ENCODE assay signal across 14 cellular contexts in the genomic region with DNA sequence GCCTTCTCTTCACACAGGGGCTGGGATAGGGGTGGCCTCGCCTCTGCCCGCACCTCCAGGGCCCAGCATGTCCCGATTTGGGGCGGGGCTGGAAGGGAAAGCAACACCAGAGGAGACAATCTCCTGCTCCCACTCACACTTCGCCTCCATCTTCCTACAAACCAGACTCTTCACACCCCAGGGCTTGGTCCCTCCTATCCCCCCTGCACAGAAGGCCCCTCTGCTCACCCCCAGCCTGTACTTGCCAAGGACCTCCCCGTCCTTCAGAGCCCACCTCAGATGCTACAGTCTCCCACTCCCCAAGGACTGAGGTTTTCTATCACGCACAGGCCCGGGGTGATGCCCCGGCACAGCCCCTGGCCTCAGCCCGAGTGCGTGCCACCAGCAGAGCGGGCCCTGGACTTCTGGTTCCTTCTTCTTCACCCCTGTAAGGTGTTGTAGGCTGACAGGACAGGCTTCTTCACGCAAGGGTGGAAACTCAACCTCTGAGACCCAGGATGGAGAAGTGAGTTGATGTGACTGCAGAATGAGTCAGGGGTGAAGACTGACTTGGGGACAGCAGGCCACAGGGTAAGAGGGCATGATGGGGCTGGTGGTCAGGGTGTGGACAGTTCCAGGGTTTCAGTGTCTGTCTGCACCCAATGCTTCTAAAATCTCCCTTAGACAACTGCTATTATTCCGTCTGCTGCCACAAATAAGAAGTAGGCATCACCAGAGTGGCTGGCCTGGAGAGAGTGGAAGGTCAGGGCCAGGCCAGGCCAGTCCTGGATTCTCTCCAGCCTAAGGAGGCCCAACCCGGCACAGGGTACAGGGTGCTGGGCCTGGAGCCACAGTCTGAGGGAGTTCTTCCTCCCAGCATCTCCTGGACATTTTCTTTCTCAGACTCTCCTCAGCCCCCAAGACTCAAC. TPM values are rescaled to one million over a fixed set of nuclear protein-coding genes. Genes with fewer than 3 reads are reported as not detected.
DNase-seq lines count a peak whose midpoint lies in the region; ATAC-seq, FAIRE-seq and TF ChIP-seq lines count a peak whose summit lies in the region.
"Had no signal": no experiment of that assay in that cellular context is flagged by ENCODE, and none has a peak within 500 bp of the region (broad histone marks: within the 10 kb centered on the region; RNA-seq: fewer than 3 reads in every experiment).

No MANE protein-coding gene starts in this region.

- no peaks in the 10 kb centered on the region for H3K27me3 ChIP-seq in parathyroid adenoma (ENCODE audit: control insufficient read depth, insufficient read depth, low read length)
- no peaks in the 10 kb centered on the region for H3K27me3 ChIP-seq in brain microvascular endothelial cell (replicated peaks)
- no peaks in the 10 kb centered on the region for H3K27me3 ChIP-seq in pancreas

- H3K79me2 ChIP-seq in parathyroid adenoma, result no peaks in the 10 kb centered on the region

- H3K4me1 ChIP-seq in parathyroid adenoma (no peaks in the 10 kb centered on the region), pancreas (no peaks in the 10 kb centered on the region)

- H3K4me3 ChIP-seq in fibroblast of mammary gland (ENCODE audit: control insufficient read depth, low read depth, low read length), result no peak overlapping the region
- no peak overlapping the region for H3K4me3 ChIP-seq in parathyroid adenoma (ENCODE audit: low read depth, low read length)
- no peak overlapping the region for H3K4me3 ChIP-seq in brain microvascular endothelial cell (ENCODE audit: low read depth, low read length)
- no peak overlapping the region for H3K4me3 ChIP-seq in lower leg skin (ENCODE audit: low read depth, poor library complexity, severe bottlenecking)
- no peak overlapping the region for H3K4me3 ChIP-seq in pancreas

- no peak overlapping the region for H3K9ac ChIP-seq in parathyroid adenoma

- no peaks in the 10 kb centered on the region for H3K9me3 ChIP-seq in KOPT-K1 (ENCODE audit: insufficient read depth, low read length, poor library complexity, severe bottlenecking)
- H3K9me3 ChIP-seq in parathyroid adenoma (ENCODE audit: control insufficient read depth, low read length), result no peaks in the 10 kb centered on the region
- H3K9me3 ChIP-seq in pancreas, result no peaks in the 10 kb centered on the region

- DNase-seq in GM10248 (ENCODE audit: extremely low spot score) (peak; percentile 61), fibroblast of mammary gland (ENCODE audit: low read depth) (peak; percentile 25), brain microvascular endothelial cell (no peak), lower leg skin (ENCODE audit: low spot score in 2 of 2) (no peak), pancreas (no peak)
- DNase-seq: CD4-positive, CD25-positive, alpha-beta regulatory T cell; mammary epithelial cell; retina; Right ventricle myocardium superior; substantia nigra had no signal

- H3K4me2 ChIP-seq in parathyroid adenoma (ENCODE audit: low read length), result no peak overlapping the region

- peaks cover 15% of the 10 kb centered on the region for H3K36me3 ChIP-seq in KOPT-K1 (ENCODE audit: insufficient read depth, low read length)
- H3K36me3 ChIP-seq in parathyroid adenoma (ENCODE audit: control insufficient read depth, insufficient read depth, low read length), result no peaks in the 10 kb centered on the region
- H3K36me3 ChIP-seq in brain microvascular endothelial cell (replicated peaks), result no peaks in the 10 kb centered on the region
- no peaks in the 10 kb centered on the region for H3K36me3 ChIP-seq in pancreas

- no peak for ATAC-seq in pancreas
- ATAC-seq in GM19324 (IDR thresholded peaks at IDR 0.05; ENCODE audit: low FRiP score, unreplicated experiment), result no peak

- peak overlapping the region; percentile 20 for H2AFZ ChIP-seq in parathyroid adenoma

- in situ Hi-C loops in brain microvascular endothelial cell (cut with HindIII; ENCODE audit: low pct_ligation_motif_present, low sequenced_read_pairs), result no loop called here

- WGBS in lower leg skin, 2 donors, result 77 to 82% methylated on average over 15 of the region's 15 CpGs
- 74 to 77% methylated on average over 15 of the region's 15 CpGs for WGBS in pancreas, 2 donors

- no peak for TF ChIP-seq CTCF in GM10248 (IDR thresholded peaks at IDR 0.05; ENCODE audit: control extremely low read depth, extremely low read depth, low read depth, missing control alignments)
- TF ChIP-seq CTCF in fibroblast of mammary gland (conservative IDR thresholded peaks at IDR 0.05; ENCODE audit: control insufficient read depth, insufficient read depth, low read depth, low read length), result no peak
- TF ChIP-seq CTCF in parathyroid adenoma (IDR thresholded peaks at IDR 0.05), result no peak
- no peak for TF ChIP-seq CTCF in brain microvascular endothelial cell (IDR thresholded peaks at IDR 0.05; ENCODE audit: low read depth, low read length, missing control alignments)
- no peak for TF ChIP-seq CTCF in lower leg skin (IDR thresholded peaks at IDR 0.05)
- no peak for TF ChIP-seq CTCF in pancreas (IDR thresholded peaks at IDR 0.05)

- no peak for TF ChIP-seq POLR2A in lower leg skin (IDR thresholded peaks at IDR 0.05)

- FAIRE-seq in pancreas (lab: Jason Lieb, UNC), result no peak
- FAIRE-seq: endometrium had no signal

- POLR2A ChIA-PET in GM10248 (lab: Yijun Ruan, JAX), result no interaction called here

- CTCF ChIA-PET in GM10248 (lab: Yijun Ruan, JAX), result no interaction called here

- H3K27ac ChIP-seq in KOPT-K1 (ENCODE audit: low read depth, low read length, poor library complexity, severe bottlenecking) (peak overlapping the region; percentile 86), parathyroid adenoma (no peak overlapping the region), brain microvascular endothelial cell (no peak overlapping the region), pancreas (no peak overlapping the region)

- intact Hi-C loops in lower leg skin (cut with DNase I; ENCODE audit: low total_unique reads) (no loop called here), pancreas (cut with DNase I) (no loop called here)

RNA-seq across cellular contexts. Expression of a gene that starts 2.5 kb away (rescaled TPM):
- total RNA-seq in lower leg skin, result 10 to 100 TPM in 2 of 4 donors, 1 to 10 TPM in 2; 8.3 to 13.9 (median 9.6) TPM
- 1 to 10 TPM; 4.4 to 9.7 (median 6.7) TPM for total RNA-seq in pancreas
- 10 to 100 TPM; 19.3 to 29.0 TPM for polyA plus RNA-seq in pancreas

RNA-seq across cellular contexts. Expression of a gene that starts 47.5 kb away (rescaled TPM):
- 10 to 100 TPM; 21.6 to 24.4 (median 23.3) TPM for total RNA-seq in lower leg skin
- total RNA-seq in pancreas, result 10 to 100 TPM; 13.7 to 26.0 (median 13.8) TPM
- polyA plus RNA-seq in pancreas, result 10 to 100 TPM; 27.1 to 34.2 TPM

Comparison
In these comparisons a context has a peak if more than half of its experiments do, and no peak if none do; other contexts are left out.
1. DNase-seq: peak in GM10248 (single experiment) and fibroblast of mammary gland (single experiment); none in brain microvascular endothelial cell (single experiment), lower leg skin (0 of 2) and pancreas (0 of 6).